In the genomic region with DNA sequence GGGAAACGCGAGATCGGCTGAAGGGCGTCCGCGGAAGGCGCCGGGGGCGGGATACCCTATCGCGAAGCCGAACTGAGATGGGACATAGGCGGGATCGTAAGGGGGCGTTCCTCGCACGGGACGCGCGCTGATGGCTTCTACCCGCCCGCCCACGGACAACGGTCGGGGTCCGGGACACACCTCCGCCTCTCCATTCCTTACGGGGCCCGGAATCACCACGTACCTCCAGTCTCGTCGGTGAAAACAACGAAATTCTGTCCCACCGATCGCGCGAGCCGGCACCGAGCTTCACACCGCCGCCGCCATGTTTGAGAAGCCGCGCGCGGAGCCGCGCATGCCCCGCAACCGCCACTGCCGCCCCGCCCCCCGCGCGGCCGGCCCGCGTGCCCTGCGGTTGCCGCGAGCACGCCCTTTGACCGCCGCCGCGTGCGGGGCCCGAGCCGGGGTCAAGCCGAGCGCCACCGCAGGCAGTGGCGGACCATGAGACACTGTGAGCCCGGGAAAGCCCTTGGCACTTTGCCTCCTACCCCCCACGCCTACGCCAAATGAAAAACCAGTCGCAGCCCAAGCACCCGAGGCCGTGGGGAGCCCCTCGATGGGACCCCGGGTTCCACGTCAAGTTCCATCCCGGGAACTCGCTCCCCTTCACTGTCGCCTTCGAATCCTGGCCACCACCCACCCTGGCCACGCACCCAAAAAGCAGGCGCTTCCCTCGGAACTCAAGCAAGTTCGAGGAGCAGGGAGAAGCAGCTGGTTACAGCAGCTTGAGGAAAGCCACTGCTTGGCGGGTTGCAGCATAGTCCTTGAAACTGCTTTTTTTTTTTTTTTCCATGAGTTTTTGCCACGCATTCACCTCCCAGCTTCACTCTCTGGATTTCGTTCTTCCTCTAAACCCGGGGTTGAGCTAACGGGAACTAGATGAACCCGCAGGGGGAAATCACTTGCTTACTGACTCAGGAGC, we compare ENCODE assay signal across 8 cellular contexts. TPM values are rescaled to one million over a fixed set of nuclear protein-coding genes. Genes with fewer than 3 reads are reported as not detected.
DNase-seq lines count a peak whose midpoint lies in the region; ATAC-seq and FAIRE-seq lines count a peak whose summit lies in the region.

A gene (minus strand): TSS at position 320 of the 961 bp plus-strand sequence. CDS start 20,617 bp downstream, outside the sequence.

- H3K27me3 ChIP-seq in effector memory CD4-positive, alpha-beta T cell (replicated peaks; ENCODE audit: control insufficient read depth, insufficient read depth, low read length, poor library complexity, severe bottlenecking), result no peaks in the 10 kb centered on the region

- H3K4me1 ChIP-seq in effector memory CD4-positive, alpha-beta T cell (ENCODE audit: control insufficient read depth, insufficient read depth, low read length, poor library complexity, severe bottlenecking), result peaks cover 3% of the 10 kb centered on the region

- no peak within 1 kb of the TSS for H3K27ac ChIP-seq in effector memory CD4-positive, alpha-beta T cell (ENCODE audit: insufficient read depth, low read length, poor library complexity, severe bottlenecking)

- no peaks in the 10 kb centered on the region for H3K9me3 ChIP-seq in effector memory CD4-positive, alpha-beta T cell (ENCODE audit: control insufficient read depth, low read length)

- H3K27me3 Mint-ChIP-seq in activated CD4-positive, alpha-beta memory T cell treated with anti-CD3 and anti-CD28 coated beads for 36 hours, result peaks cover 4% of the 10 kb centered on the region
- no peaks in the 10 kb centered on the region for H3K27me3 Mint-ChIP-seq in memory B cell

- no peaks in the 10 kb centered on the region for H3K36me3 ChIP-seq in effector memory CD4-positive, alpha-beta T cell (ENCODE audit: control insufficient read depth, insufficient read depth, low read length)

- DNase-seq in ELF-1 (ENCODE audit: low read depth, low spot score), result peak; percentile 67
- DNase-seq in MV-4-11 (lab: John Stamatoyannopoulos, UW), result peak; percentile 15
- DNase-seq in activated CD4-positive, alpha-beta memory T cell treated with anti-CD3 and anti-CD28 coated beads for 36 hours, result peak; percentile 40
- no peak for DNase-seq in effector memory CD4-positive, alpha-beta T cell
- DNase-seq in memory B cell (ENCODE audit: low spot score in 2 of 2), result peak; percentile 2 to 26
- DNase-seq in stimulated activated effector memory CD8-positive, alpha-beta T cell treated with anti-CD3 and anti-CD28 coated beads, Interleukin-12 subunit alpha, Interleukin-12 subunit beta, amount 100 ng/mL, for 72 hours (ENCODE audit: low spot score in 2 of 2), result peak; percentile 2 to 50
- DNase-seq in HTR-8/SVneo (ENCODE audit: insufficient read length, low spot score), result no peak

- intact Hi-C loops in activated CD4-positive, alpha-beta memory T cell treated with anti-CD3 and anti-CD28 coated beads for 36 hours (cut with micrococcal nuclease), result no loop called here

- peaks cover 2% of the 10 kb centered on the region for H3K4me1 Mint-ChIP-seq in activated CD4-positive, alpha-beta memory T cell treated with anti-CD3 and anti-CD28 coated beads for 36 hours (ENCODE audit: low read depth)
- no peaks in the 10 kb centered on the region for H3K4me1 Mint-ChIP-seq in memory B cell
- H3K4me1 Mint-ChIP-seq in stimulated activated effector memory CD8-positive, alpha-beta T cell treated with anti-CD3 and anti-CD28 coated beads, Interleukin-12 subunit alpha, Interleukin-12 subunit beta, amount 100 ng/mL, for 72 hours, result no peaks in the 10 kb centered on the region

- H3K4me3 Mint-ChIP-seq in activated CD4-positive, alpha-beta memory T cell treated with anti-CD3 and anti-CD28 coated beads for 36 hours, result peak within 1 kb of the TSS; percentile 71
- H3K4me3 Mint-ChIP-seq in memory B cell, result peak within 1 kb of the TSS; percentile 82
- H3K4me3 Mint-ChIP-seq in stimulated activated effector memory CD8-positive, alpha-beta T cell treated with anti-CD3 and anti-CD28 coated beads, Interleukin-12 subunit alpha, Interleukin-12 subunit beta, amount 100 ng/mL, for 72 hours, result peak within 1 kb of the TSS; percentile 59

- ATAC-seq in memory B cell (ENCODE audit: low read depth) (peak; percentile 70), GM18517 (IDR thresholded peaks at IDR 0.05; ENCODE audit: unreplicated experiment) (no peak)
- peak; percentile 63 for ATAC-seq in stimulated activated effector memory CD8-positive, alpha-beta T cell treated with anti-CD3 and anti-CD28 coated beads, Interleukin-12 subunit alpha, Interleukin-12 subunit beta, amount 100 ng/mL, for 72 hours

- H3K36me3 Mint-ChIP-seq in activated CD4-positive, alpha-beta memory T cell treated with anti-CD3 and anti-CD28 coated beads for 36 hours, result no peaks in the 10 kb centered on the region
- no peaks in the 10 kb centered on the region for H3K36me3 Mint-ChIP-seq in memory B cell
- H3K36me3 Mint-ChIP-seq in stimulated activated effector memory CD8-positive, alpha-beta T cell treated with anti-CD3 and anti-CD28 coated beads, Interleukin-12 subunit alpha, Interleukin-12 subunit beta, amount 100 ng/mL, for 72 hours, result no peaks in the 10 kb centered on the region

- peak within 1 kb of the TSS; percentile 52 for H3K4me3 ChIP-seq in effector memory CD4-positive, alpha-beta T cell (ENCODE audit: insufficient read depth, low read depth, low read length, poor library complexity, severe bottlenecking)

- H3K27ac Mint-ChIP-seq in activated CD4-positive, alpha-beta memory T cell treated with anti-CD3 and anti-CD28 coated beads for 36 hours, result no peak within 1 kb of the TSS
- H3K27ac Mint-ChIP-seq in memory B cell, result no peak within 1 kb of the TSS
- H3K27ac Mint-ChIP-seq in stimulated activated effector memory CD8-positive, alpha-beta T cell treated with anti-CD3 and anti-CD28 coated beads, Interleukin-12 subunit alpha, Interleukin-12 subunit beta, amount 100 ng/mL, for 72 hours, result no peak within 1 kb of the TSS

- H3K9me3 Mint-ChIP-seq in activated CD4-positive, alpha-beta memory T cell treated with anti-CD3 and anti-CD28 coated beads for 36 hours, result no peaks in the 10 kb centered on the region
- H3K9me3 Mint-ChIP-seq in memory B cell, result no peaks in the 10 kb centered on the region
- no peaks in the 10 kb centered on the region for H3K9me3 Mint-ChIP-seq in stimulated activated effector memory CD8-positive, alpha-beta T cell treated with anti-CD3 and anti-CD28 coated beads, Interleukin-12 subunit alpha, Interleukin-12 subunit beta, amount 100 ng/mL, for 72 hours

- POLR2A ChIA-PET in activated CD4-positive, alpha-beta memory T cell treated with anti-CD3 and anti-CD28 coated beads for 36 hours (lab: Charles Lee), result no interaction called here

- no peak for FAIRE-seq in HTR-8/SVneo (lab: Jason Lieb, UNC)

- CTCF ChIA-PET in activated CD4-positive, alpha-beta memory T cell treated with anti-CD3 and anti-CD28 coated beads for 36 hours (lab: Charles Lee), result interaction anchor here (3.0 kb wide), 1 partner anchor 23 kb away, joined by 12 read pairs; no protein-coding TSS in a partner anchor

RNA-seq across cellular contexts. Expression of the gene that starts here (rescaled TPM):
- 1 to 10 TPM; 2.2 to 2.3 TPM for total RNA-seq in activated CD4-positive, alpha-beta memory T cell treated with anti-CD3 and anti-CD28 coated beads for 36 hours

Comparison
In these comparisons a context has a peak if more than half of its experiments do, and no peak if none do; other contexts are left out.
1. DNase-seq: peak in ELF-1 (single experiment), MV-4-11 (single experiment), activated CD4-positive, alpha-beta memory T cell treated with anti-CD3 and anti-CD28 coated beads for 36 hours (single experiment), memory B cell (2 of 2) and stimulated activated effector memory CD8-positive, alpha-beta T cell treated with anti-CD3 and anti-CD28 coated beads, Interleukin-12 subunit alpha, Interleukin-12 subunit beta, amount 100 ng/mL, for 72 hours (2 of 2); none in effector memory CD4-positive, alpha-beta T cell (0 of 3) and HTR-8/SVneo (single experiment).
2. Peak in every context shown above with its lines, with median percentiles within 50 percentile points of each other: H3K4me3 Mint-ChIP-seq.